Comparison of ENCODE assay signal across 31 cellular contexts in the genomic region with DNA sequence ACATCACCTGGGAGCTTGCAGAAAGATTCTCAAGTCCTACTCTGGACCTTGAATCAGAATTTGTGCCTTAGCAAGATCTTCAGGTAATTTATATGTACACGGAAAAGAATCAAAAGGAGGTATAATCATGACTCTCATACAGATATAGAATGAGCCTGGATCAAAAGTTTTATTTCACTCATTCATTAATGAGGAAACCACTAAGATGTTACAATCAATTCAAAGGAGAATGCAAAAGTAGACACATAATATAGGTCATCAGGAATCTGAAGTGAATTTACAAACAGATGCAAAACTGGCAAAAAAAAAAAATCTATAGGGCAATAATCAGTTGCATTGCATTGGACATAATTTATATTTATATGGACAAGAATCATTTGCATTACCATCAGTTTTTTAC.
DNase-seq lines count a peak whose midpoint lies in the region; ATAC-seq, FAIRE-seq and TF ChIP-seq lines count a peak whose summit lies in the region.
"Had no signal": no experiment of that assay in that cellular context is flagged by ENCODE, and none has a peak within 500 bp of the region (broad histone marks: within the 10 kb centered on the region; RNA-seq: fewer than 3 reads in every experiment).

No MANE protein-coding gene starts in this region.

- WGBS in A549 (ENCODE audit: missing lambda C conversion rate), result 64% methylated on average over 1 of the region's 1 CpG
- no CpG with 5 or more reads among the region's 1 CpG for whole genome bisulfite sequencing in mesodermal cell (ENCODE audit: insufficient coverage in 2 of 2), 2 experiments
- 95% methylated on average over 1 of the region's 1 CpG for WGBS in esophagus muscularis mucosa

- H3K36me3 ChIP-seq in HEK293 (ENCODE audit: control insufficient read depth in 2 of 2, insufficient read depth in 1 of 2, low read length in 2 of 2) (no peaks in the 10 kb centered on the region), mesodermal cell (ENCODE audit: control insufficient read depth, insufficient read depth, low read length) (no peaks in the 10 kb centered on the region), esophagus muscularis mucosa (no peaks in the 10 kb centered on the region)
- H3K36me3 ChIP-seq: BE2C; BLaER1; BLaER1 treated with 17β-estradiol and CSF1 and Interleukin-3, amounts not matched to agents 10 nM and 100 nM had no signal

- H3K4me3 ChIP-seq in A549 (no peak overlapping the region), HEK293 (ENCODE audit: low read depth, low read length) (no peak overlapping the region), mesodermal cell (ENCODE audit: extremely low read depth, insufficient read depth, low read length, poor library complexity, severe bottlenecking) (no peak overlapping the region), esophagus muscularis mucosa (no peak overlapping the region)
- H3K4me3 ChIP-seq: BLaER1; BLaER1 treated with 17β-estradiol and CSF1 and Interleukin-3, amounts not matched to agents 10 nM and 100 nM had no signal

- H3K27me3 ChIP-seq in esophagus muscularis mucosa, result no peaks in the 10 kb centered on the region
- H3K27me3 ChIP-seq: BE2C, BLaER1 had no signal

- TF ChIP-seq EP300 in A549 (IDR thresholded peaks at IDR 0.05), result no peak
- TF ChIP-seq EP300 in esophagus muscularis mucosa (IDR thresholded peaks at IDR 0.05), result no peak

- H3K27ac ChIP-seq in A549, result no peak overlapping the region
- no peak overlapping the region for H3K27ac ChIP-seq in HEK293 (ENCODE audit: extremely low read depth, low read depth, low read length)
- H3K27ac ChIP-seq in mesodermal cell (ENCODE audit: low read depth, low read length, severe bottlenecking), result peak overlapping the region; percentile 29
- no peak overlapping the region for H3K27ac ChIP-seq in esophagus muscularis mucosa (replicated peaks in 1 of 4)
- H3K27ac ChIP-seq: 22Rv1; BLaER1; BLaER1 treated with 17β-estradiol and CSF1 and Interleukin-3, amounts not matched to agents 10 nM and 100 nM had no signal

- TF ChIP-seq RAD21 in A549 (conservative IDR thresholded peaks at IDR 0.05 in 1 of 2, IDR thresholded peaks at IDR 0.05 in 1 of 2), result no peak

- intact Hi-C loops in esophagus muscularis mucosa (cut with DNase I), result no loop called here

- TF ChIP-seq POLR2A in A549 (IDR thresholded peaks at IDR 0.05; ENCODE audit: low read length), result no peak
- no peak for TF ChIP-seq POLR2A in esophagus muscularis mucosa (IDR thresholded peaks at IDR 0.05; ENCODE audit: low read depth)

- CTCF ChIA-PET in A549 (lab: Yijun Ruan, JAX), result interaction anchor here (0.6 to 0.9 kb wide), 5 partner anchors 19 to 801 kb away, joined by 3 to 4 read pairs (median 3); no protein-coding TSS in a partner anchor
- CTCF ChIA-PET in HEK293 (lab: Yijun Ruan, JAX), result interaction anchor here (0.6 kb wide), 2 partner anchors 28 to 70 kb away, joined by 3 to 4 read pairs; no protein-coding TSS in a partner anchor

- no peak overlapping the region for H3K4me2 ChIP-seq in A549
- H3K4me2 ChIP-seq: BLaER1; BLaER1 treated with 17β-estradiol and CSF1 and Interleukin-3, amounts not matched to agents 10 nM and 100 nM had no signal

- no peaks in the 10 kb centered on the region for H3K9me3 ChIP-seq in A549
- H3K9me3 ChIP-seq in HEK293 (ENCODE audit: control insufficient read depth, insufficient read depth, low read depth, low read length), result no peaks in the 10 kb centered on the region
- H3K9me3 ChIP-seq in mesodermal cell (ENCODE audit: control insufficient read depth, low read length), result no peaks in the 10 kb centered on the region
- H3K9me3 ChIP-seq in esophagus muscularis mucosa, result no peaks in the 10 kb centered on the region
- H3K9me3 ChIP-seq: BE2C; BLaER1; BLaER1 treated with 17β-estradiol and CSF1 and Interleukin-3, amounts not matched to agents 10 nM and 100 nM; Caco-2 had no signal

- FAIRE-seq in A549 (lab: Jason Lieb, UNC), result peak; percentile 43
- FAIRE-seq: A204.1, D721Med had no signal

- no peak for TF ChIP-seq CTCF in A549 (IDR thresholded peaks at IDR 0.05)
- no peak for TF ChIP-seq CTCF in HEK293 (tag by site-specific recombination; IDR thresholded peaks at IDR 0.05)
- no peak for TF ChIP-seq CTCF in esophagus muscularis mucosa (IDR thresholded peaks at IDR 0.05)

- POLR2A ChIA-PET in A549 (lab: Yijun Ruan, JAX), result no interaction called here
- POLR2A ChIA-PET in HEK293 (lab: Yijun Ruan, JAX), result interaction anchor here (0.7 kb wide), 1 partner anchor 335 kb away, joined by 9 read pairs; no protein-coding TSS in a partner anchor

- H3K4me1 ChIP-seq in A549 (peaks cover 10% of the 10 kb centered on the region; the same call in 1 of the 3 replicates), HEK293 (ENCODE audit: control insufficient read depth, insufficient read depth, low read length) (no peaks in the 10 kb centered on the region), mesodermal cell (ENCODE audit: control insufficient read depth, insufficient read depth, low read length, poor library complexity, severe bottlenecking) (peaks cover 21% of the 10 kb centered on the region), esophagus muscularis mucosa (peaks cover 12 to 25% (median 16%) of the 10 kb centered on the region in 4 donors)
- H3K4me1 ChIP-seq: BLaER1 had no signal

- DNase-seq in A549 (ENCODE audit: low read depth in 1 of 2, low spot score in 1 of 2), result no peak
- no peak for DNase-seq in COLO668 (lab: John Stamatoyannopoulos, UW; ENCODE audit: unreplicated experiment)
- DNase-seq in esophagus muscularis mucosa (ENCODE audit: extremely low spot score), result no peak
- DNase-seq: 8988T; ACHN; AML-193; C1 segment of cervical spinal cord; Caco-2; Calu3; CD4-positive, alpha-beta memory T cell; CD4-positive, alpha-beta T cell; CD4-positive, CD25-positive, alpha-beta regulatory T cell; CD8-positive, alpha-beta memory T cell; CD8-positive, alpha-beta T cell; COR-L47; DMS 273 treated with DMSO at 0.1 percent for 48 hours; DMS153; DMS53; DMS79; DMS79 treated with DMSO at 0.1 percent for 48 hours; DND-41; EL had no signal

- ATAC-seq in A549 (no peak), HG02623 (IDR thresholded peaks at IDR 0.05; ENCODE audit: unreplicated experiment) (no peak)
- ATAC-seq: CD8-positive, alpha-beta T cell had no signal

TF ChIP-seq in A549, 52 proteins besides CTCF, POLR2A, EP300 and RAD21:
- TF ChIP-seq, protein P1, sequence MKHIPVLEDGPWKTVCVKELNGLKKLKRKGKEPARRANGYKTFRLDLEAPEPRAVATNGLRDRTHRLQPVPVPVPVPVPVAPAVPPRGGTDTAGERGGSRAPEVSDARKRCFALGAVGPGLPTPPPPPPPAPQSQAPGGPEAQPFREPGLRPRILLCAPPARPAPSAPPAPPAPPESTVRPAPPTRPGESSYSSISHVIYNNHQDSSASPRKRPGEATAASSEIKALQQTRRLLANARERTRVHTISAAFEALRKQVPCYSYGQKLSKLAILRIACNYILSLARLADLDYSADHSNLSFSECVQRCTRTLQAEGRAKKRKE (CRISPR knock-in tag; IDR thresholded peaks at IDR 0.05; ENCODE audit: low read depth), result no peak
- TF ChIP-seq FOSB (CRISPR knock-in tag; IDR thresholded peaks at IDR 0.05) (no peak), TFCP2L1 (CRISPR knock-in tag; IDR thresholded peaks at IDR 0.05) (no peak)
- TF ChIP-seq, protein P2, sequence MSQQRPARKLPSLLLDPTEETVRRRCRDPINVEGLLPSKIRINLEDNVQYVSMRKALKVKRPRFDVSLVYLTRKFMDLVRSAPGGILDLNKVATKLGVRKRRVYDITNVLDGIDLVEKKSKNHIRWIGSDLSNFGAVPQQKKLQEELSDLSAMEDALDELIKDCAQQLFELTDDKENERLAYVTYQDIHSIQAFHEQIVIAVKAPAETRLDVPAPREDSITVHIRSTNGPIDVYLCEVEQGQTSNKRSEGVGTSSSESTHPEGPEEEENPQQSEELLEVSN (IDR thresholded peaks at IDR 0.05; ENCODE audit: borderline replicate concordance, low read depth), result no peak

TF ChIP-seq in HEK293, 187 proteins besides CTCF, POLR2A, EP300 and RAD21 (continues in another document):
- TF ChIP-seq, protein P3, sequence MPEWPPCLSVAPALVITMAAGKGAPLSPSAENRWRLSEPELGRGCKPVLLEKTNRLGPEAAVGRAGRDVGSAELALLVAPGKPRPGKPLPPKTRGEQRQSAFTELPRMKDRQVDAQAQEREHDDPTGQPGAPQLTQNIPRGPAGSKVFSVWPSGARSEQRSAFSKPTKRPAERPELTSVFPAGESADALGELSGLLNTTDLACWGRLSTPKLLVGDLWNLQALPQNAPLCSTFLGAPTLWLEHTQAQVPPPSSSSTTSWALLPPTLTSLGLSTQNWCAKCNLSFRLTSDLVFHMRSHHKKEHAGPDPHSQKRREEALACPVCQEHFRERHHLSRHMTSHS (tag by site-specific recombination; IDR thresholded peaks at IDR 0.05), result no peak
- no peak for TF ChIP-seq ZNF76 (tag by site-specific recombination; IDR thresholded peaks at IDR 0.05; ENCODE audit: borderline replicate concordance, low read depth)
- TF ChIP-seq ZNF510 (tag by site-specific recombination; IDR thresholded peaks at IDR 0.05; ENCODE audit: insufficient replicate concordance), result peak; percentile 100
- TF ChIP-seq WT1 (tag by site-specific recombination; IDR thresholded peaks at IDR 0.05), result no peak
- TF ChIP-seq, protein P4, sequence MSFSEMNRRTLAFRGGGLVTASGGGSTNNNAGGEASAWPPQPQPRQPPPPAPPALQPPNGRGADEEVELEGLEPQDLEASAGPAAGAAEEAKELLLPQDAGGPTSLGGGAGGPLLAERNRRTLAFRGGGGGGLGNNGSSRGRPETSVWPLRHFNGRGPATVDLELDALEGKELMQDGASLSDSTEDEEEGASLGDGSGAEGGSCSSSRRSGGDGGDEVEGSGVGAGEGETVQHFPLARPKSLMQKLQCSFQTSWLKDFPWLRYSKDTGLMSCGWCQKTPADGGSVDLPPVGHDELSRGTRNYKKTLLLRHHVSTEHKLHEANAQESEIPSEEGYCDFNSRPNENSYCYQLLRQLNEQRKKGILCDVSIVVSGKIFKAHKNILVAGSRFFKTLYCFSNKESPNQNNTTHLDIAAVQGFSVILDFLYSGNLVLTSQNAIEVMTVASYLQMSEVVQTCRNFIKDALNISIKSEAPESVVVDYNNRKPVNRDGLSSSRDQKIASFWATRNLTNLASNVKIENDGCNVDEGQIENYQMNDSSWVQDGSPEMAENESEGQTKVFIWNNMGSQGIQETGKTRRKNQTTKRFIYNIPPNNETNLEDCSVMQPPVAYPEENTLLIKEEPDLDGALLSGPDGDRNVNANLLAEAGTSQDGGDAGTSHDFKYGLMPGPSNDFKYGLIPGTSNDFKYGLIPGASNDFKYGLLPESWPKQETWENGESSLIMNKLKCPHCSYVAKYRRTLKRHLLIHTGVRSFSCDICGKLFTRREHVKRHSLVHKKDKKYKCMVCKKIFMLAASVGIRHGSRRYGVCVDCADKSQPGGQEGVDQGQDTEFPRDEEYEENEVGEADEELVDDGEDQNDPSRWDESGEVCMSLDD (tag by site-specific recombination; IDR thresholded peaks at IDR 0.05), result no peak
